19 cellular contexts compared by ENCODE assay signal in the genomic region with DNA sequence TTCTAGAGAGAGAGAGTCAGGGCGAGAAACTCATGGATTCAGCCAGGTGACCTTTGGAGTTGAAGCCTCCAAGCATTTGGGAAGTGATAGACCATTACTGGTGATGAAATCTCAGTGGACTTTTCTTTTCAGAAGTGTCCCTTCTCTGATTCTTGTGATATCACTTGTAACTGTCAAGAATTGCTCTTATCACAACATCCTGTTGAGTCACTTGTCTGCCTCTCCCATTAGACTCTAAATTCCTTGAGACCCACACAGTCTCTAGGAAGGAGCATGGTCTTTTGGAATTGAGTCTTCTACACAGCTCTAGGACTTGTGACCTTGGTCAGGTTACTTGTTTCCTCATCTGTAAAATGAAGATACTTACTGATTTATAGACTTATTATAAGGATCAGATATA.
DNase-seq lines count a peak whose midpoint lies in the region; ATAC-seq, FAIRE-seq and TF ChIP-seq lines count a peak whose summit lies in the region.
"Had no signal": no experiment of that assay in that cellular context is flagged by ENCODE, and none has a peak within 500 bp of the region (broad histone marks: within the 10 kb centered on the region; RNA-seq: fewer than 3 reads in every experiment).

No MANE protein-coding gene starts in this region.

- no peak overlapping the region for H4K8ac ChIP-seq in mesendoderm (ENCODE audit: low read depth, low read length)

- H3K56ac ChIP-seq in mesendoderm (ENCODE audit: low read length), result no peak overlapping the region

- no peak overlapping the region for H3K18ac ChIP-seq in mesendoderm (ENCODE audit: low read length)

- H3K4me3 Mint-ChIP-seq in astrocyte (ENCODE audit: unreplicated experiment), result no peak overlapping the region
- H3K4me3 Mint-ChIP-seq: GM23338 had no signal

- H3K36me3 ChIP-seq in astrocyte (ENCODE audit: insufficient read depth, low read length), result no peaks in the 10 kb centered on the region
- H3K36me3 ChIP-seq in mesendoderm (ENCODE audit: control insufficient read depth, insufficient read depth, low read length), result no peaks in the 10 kb centered on the region
- H3K36me3 ChIP-seq: BE2C, HAP-1, SJCRH30 had no signal

- no peaks in the 10 kb centered on the region for H3K27me3 Mint-ChIP-seq in astrocyte (ENCODE audit: low read depth, unreplicated experiment)

- H2AFZ ChIP-seq in astrocyte (ENCODE audit: low read depth, low read length), result peak overlapping the region; percentile 23
- H2AFZ ChIP-seq: GM23338 had no signal

- peaks cover 4% of the 10 kb centered on the region for H3K9me3 Mint-ChIP-seq in astrocyte (ENCODE audit: unreplicated experiment)
- H3K9me3 Mint-ChIP-seq: GM23338 had no signal

- H3K79me1 ChIP-seq in mesendoderm (ENCODE audit: low read length), result no peaks in the 10 kb centered on the region

- peaks cover 7% of the 10 kb centered on the region for H3K4me1 Mint-ChIP-seq in astrocyte (ENCODE audit: low read depth, unreplicated experiment)

- H3K4me3 ChIP-seq in astrocyte (ENCODE audit: insufficient read depth, low read depth, low read length) (no peak overlapping the region), mesendoderm (ENCODE audit: low read length) (no peak overlapping the region)
- H3K4me3 ChIP-seq: GM12878, GM23338, HAP-1, SJCRH30 had no signal

- no peak overlapping the region for H3K4me2 ChIP-seq in astrocyte (ENCODE audit: low read length)
- no peak overlapping the region for H3K4me2 ChIP-seq in mesendoderm (ENCODE audit: low read length)
- H3K4me2 ChIP-seq: GM23338 had no signal

- H3K9ac ChIP-seq in astrocyte (ENCODE audit: low read length) (no peak overlapping the region), mesendoderm (ENCODE audit: low read length) (no peak overlapping the region)

- H3K4me1 ChIP-seq in astrocyte (ENCODE audit: insufficient read depth, low read length) (peaks cover 6% of the 10 kb centered on the region), mesendoderm (ENCODE audit: control insufficient read depth, low read depth, low read length) (no peaks in the 10 kb centered on the region)
- H3K4me1 ChIP-seq: BE2C, HAP-1, SJCRH30 had no signal

- DNase-seq in EL (peak; percentile 61), HT1080 (ENCODE audit: low read depth) (peak; percentile 41), astrocyte (ENCODE audit: low read depth) (peak; percentile 31), mesendoderm (peak; percentile 39), superior temporal gyrus (ENCODE audit: extremely low spot score) (no peak), occipital lobe (lab: John Stamatoyannopoulos, UW) (no peak)
- DNase-seq: BE2C; NCI-H1092; NCI-H1436 treated with DMSO at 0.1 percent for 48 hours; NCI-H1930; NCI-H2227 treated with DMSO at 0.1 percent for 48 hours; NCI-H510A treated with DMSO at 0.1 percent for 48 hours; NCI-H748 treated with DMSO at 0.1 percent for 48 hours; NK-92 treated with Interleukin-12 subunit alpha and Interleukin-12 subunit beta, amount 100 ng/mL, for 24 hours; SJCRH30 had no signal

- no CpG with 5 or more reads among the region's 1 CpG for WGBS in mesendoderm (ENCODE audit: extremely low coverage, insufficient coverage, low lambda C conversion rate)

- H3K27me3 ChIP-seq in astrocyte (ENCODE audit: insufficient read depth, low read length) (no peaks in the 10 kb centered on the region), mesendoderm (ENCODE audit: insufficient read depth, low read length, poor library complexity) (no peaks in the 10 kb centered on the region)
- H3K27me3 ChIP-seq: BE2C, SJCRH30 had no signal

- H2BK5ac ChIP-seq in mesendoderm (ENCODE audit: low read length), result no peak overlapping the region

- H3K27ac ChIP-seq in astrocyte (ENCODE audit: low read depth, low read length) (no peak overlapping the region), mesendoderm (ENCODE audit: low read depth, low read length) (no peak overlapping the region)
- H3K27ac ChIP-seq: SJCRH30 had no signal

- no peaks in the 10 kb centered on the region for H3K9me3 ChIP-seq in astrocyte (ENCODE audit: insufficient read depth, low read depth, low read length)
- H3K9me3 ChIP-seq: BE2C, HAP-1, SJCRH30 had no signal

- no peak overlapping the region for H4K5ac ChIP-seq in mesendoderm (ENCODE audit: low read length)

- TF ChIP-seq CTCF in astrocyte (IDR thresholded peaks at IDR 0.05; ENCODE audit: insufficient read depth, low read depth, low read length), result no peak

- no peak overlapping the region for H2AK5ac ChIP-seq in mesendoderm (ENCODE audit: low read length)

- no peaks in the 10 kb centered on the region for H3K36me3 Mint-ChIP-seq in astrocyte (ENCODE audit: low read depth, unreplicated experiment)

- H2BK120ac ChIP-seq in mesendoderm (ENCODE audit: low read depth, low read length), result no peak overlapping the region

- ATAC-seq in GM18520 (IDR thresholded peaks at IDR 0.05; ENCODE audit: unreplicated experiment), result no peak
- ATAC-seq: GM12878, GM23338 had no signal

- H4K20me1 ChIP-seq in astrocyte (ENCODE audit: insufficient read depth, low read length), result no peaks in the 10 kb centered on the region

- H3K79me2 ChIP-seq in astrocyte (ENCODE audit: insufficient read depth, low read length), result no peaks in the 10 kb centered on the region
- no peaks in the 10 kb centered on the region for H3K79me2 ChIP-seq in mesendoderm (ENCODE audit: control insufficient read depth, insufficient read depth, low read length)

- no peak overlapping the region for H3K23ac ChIP-seq in mesendoderm (ENCODE audit: low read length)

- H3K27ac Mint-ChIP-seq in astrocyte (ENCODE audit: unreplicated experiment), result no peak overlapping the region
- H3K27ac Mint-ChIP-seq: GM23338 had no signal

- FAIRE-seq in astrocyte (lab: Jason Lieb, UNC), result peak; percentile 26
- FAIRE-seq: GM12878 had no signal

- H2BK15ac ChIP-seq in mesendoderm (replicated peaks; ENCODE audit: low read depth), result no peak overlapping the region

- no peak overlapping the region for H3K4ac ChIP-seq in mesendoderm (ENCODE audit: low read depth, low read length)

Comparison
In these comparisons a context has a peak if more than half of its experiments do, and no peak if none do; other contexts are left out.
1. DNase-seq: peak in EL (single experiment), HT1080 (single experiment), astrocyte (single experiment) and mesendoderm (single experiment); none in superior temporal gyrus (single experiment) and occipital lobe (single experiment).